ENCODE assay signal across 8 cellular contexts in the genomic region with DNA sequence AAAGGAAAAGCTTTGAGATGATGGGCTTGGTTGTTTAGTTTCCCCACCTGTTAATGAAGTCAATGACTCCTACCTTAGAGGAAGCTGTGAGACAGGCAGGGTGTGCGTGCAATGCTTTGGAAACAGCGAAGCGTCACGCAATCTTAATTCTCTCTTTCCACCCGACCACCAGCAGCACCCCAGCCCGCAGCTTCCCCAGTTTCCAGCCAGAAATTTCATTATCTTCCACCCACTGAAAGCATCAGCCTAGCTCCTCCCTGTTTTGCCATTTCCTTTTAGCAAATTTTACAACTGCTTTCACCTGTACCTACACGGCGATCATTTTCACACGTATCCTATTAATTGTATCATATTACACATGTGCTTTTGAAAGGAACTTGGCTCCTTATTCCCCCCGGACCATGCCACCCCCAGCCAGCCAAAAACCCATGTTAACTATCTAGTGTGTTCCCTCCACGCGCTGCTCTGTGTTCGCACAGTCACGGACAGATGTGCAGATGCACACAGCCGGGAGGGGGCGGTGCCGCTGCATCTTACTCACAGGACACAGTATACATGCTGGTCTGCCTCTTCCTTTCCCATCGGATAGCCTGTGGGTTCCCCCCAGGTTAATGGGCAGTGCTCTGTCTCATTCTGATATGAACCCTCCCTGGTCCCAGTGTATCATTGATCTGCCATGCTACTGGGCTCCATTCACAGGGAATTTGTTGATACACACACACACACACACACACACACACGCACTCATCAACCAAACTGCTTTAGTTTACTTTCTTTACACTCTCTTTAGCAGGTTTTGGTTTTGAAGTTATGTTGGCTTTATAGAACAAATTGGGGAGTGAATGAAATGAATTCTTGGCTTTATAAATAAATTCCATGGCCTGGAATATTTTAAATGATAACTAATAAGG. TPM values are rescaled to one million over a fixed set of nuclear protein-coding genes. Genes with fewer than 3 reads are reported as not detected.
DNase-seq lines count a peak whose midpoint lies in the region; ATAC-seq and TF ChIP-seq lines count a peak whose summit lies in the region.

No MANE protein-coding gene starts in this region.

- TF ChIP-seq CTCF in foreskin fibroblast (IDR thresholded peaks at IDR 0.05; ENCODE audit: low read depth, low read length): peak; percentile 56
- TF ChIP-seq CTCF in retinal pigment epithelial cell (conservative IDR thresholded peaks at IDR 0.05; ENCODE audit: low read depth, low read length): peak; percentile 68

- no peak overlapping the region for H3K4me3 ChIP-seq in foreskin fibroblast (ENCODE audit: low read depth in 1 of 2, low read length in 2 of 2)
- H3K4me3 ChIP-seq in retinal pigment epithelial cell (ENCODE audit: low read length): no peak overlapping the region

- DNase-seq in AG20443 (ENCODE audit: low spot score) (peak; percentile 81), HuH-7.5 (ENCODE audit: low spot score) (peak; percentile 70), foreskin fibroblast (peak in 1 of 2 donors; percentile 67), retinal pigment epithelial cell (ENCODE audit: low read depth) (no peak), superior temporal gyrus (ENCODE audit: extremely low spot score) (no peak)
- DNase-seq in activated T-cell treated with anti-CD3 and anti-CD28 coated beads, Interleukin-2, amount 50 U/mL, for 48 hours: peak; percentile 73 to 76

- peak; percentile 91 for ATAC-seq in GM19043 (IDR thresholded peaks at IDR 0.05; ENCODE audit: low read depth, unreplicated experiment)

TF ChIP-seq in PFSK-1, 5 proteins besides CTCF, POLR2A, EP300 and RAD21:
- peak; percentile 62 for TF ChIP-seq FOXP2 (optimal IDR thresholded peaks at IDR 0.05; ENCODE audit: borderline replicate concordance, extremely low read depth, extremely low read length, insufficient read depth)
- TF ChIP-seq POLR2AphosphoS5 (IDR thresholded peaks at IDR 0.05; ENCODE audit: low read depth, low read length): no peak

RNA-seq across cellular contexts. Expression of gene CYP27C1, which starts 22.4 kb away (rescaled TPM):
- polyA plus RNA-seq in PFSK-1 (2012; ENCODE audit: insufficient read length, low read depth): not detected

Comparison
In these comparisons a context has a peak if more than half of its experiments do, and no peak if none do; other contexts are left out.
1. DNase-seq: peak in AG20443 (single experiment), HuH-7.5 (single experiment) and activated T-cell treated with anti-CD3 and anti-CD28 coated beads, Interleukin-2, amount 50 U/mL, for 48 hours (2 of 2); none in retinal pigment epithelial cell (single experiment) and superior temporal gyrus (single experiment).